26 cellular contexts compared by ENCODE assay signal in the genomic region with DNA sequence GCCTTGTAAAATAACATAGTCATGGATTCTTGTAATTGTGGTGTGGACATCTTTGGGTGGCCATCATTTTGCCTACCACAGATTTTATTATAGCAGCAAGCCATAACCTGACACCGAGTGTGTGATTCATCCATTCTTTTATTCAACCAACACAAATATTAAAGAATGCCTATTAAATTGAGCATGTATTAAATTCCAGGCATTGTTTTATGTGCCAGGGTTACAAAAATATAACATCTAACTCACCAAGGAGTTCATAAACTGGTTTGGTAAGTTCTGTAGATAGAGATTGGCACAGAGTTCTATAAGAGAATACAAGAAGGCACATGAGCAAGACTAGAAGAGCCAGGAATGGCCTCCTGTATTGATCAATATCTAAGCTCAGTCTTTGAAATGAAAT. TPM values are rescaled to one million over a fixed set of nuclear protein-coding genes. Genes with fewer than 3 reads are reported as not detected.
DNase-seq lines count a peak whose midpoint lies in the region; ATAC-seq and TF ChIP-seq lines count a peak whose summit lies in the region.
"Had no signal": no experiment of that assay in that cellular context is flagged by ENCODE, and none has a peak within 500 bp of the region (broad histone marks: within the 10 kb centered on the region; RNA-seq: fewer than 3 reads in every experiment).

No MANE protein-coding gene starts in this region.

- H3K4me3 Mint-ChIP-seq in activated T-cell treated with anti-CD3 and anti-CD28 coated beads, Interleukin-2, amount 50 U/mL, for 72 hours: no peak overlapping the region
- H3K4me3 Mint-ChIP-seq in activated T-helper 17 cell treated with anti-CD3 and anti-CD28 coated beads, Interleukin-2, amount 50 U/mL, for 72 hours: no peak overlapping the region
- H3K4me3 Mint-ChIP-seq in stimulated activated naive CD8-positive, alpha-beta T cell treated with anti-CD3 and anti-CD28 coated beads, Interleukin-15, amount 100 ng/mL, for 72 hours: no peak overlapping the region
- H3K4me3 Mint-ChIP-seq: B cell; CD8-positive, alpha-beta T cell had no signal

- H3K4me1 ChIP-seq in foreskin keratinocyte: peaks cover 25% of the 10 kb centered on the region
- H3K4me1 ChIP-seq: Caco-2, Peyer's patch had no signal

- H3K4me1 Mint-ChIP-seq in activated T-cell treated with anti-CD3 and anti-CD28 coated beads, Interleukin-2, amount 50 U/mL, for 72 hours (ENCODE audit: low read depth): peaks cover 13% of the 10 kb centered on the region
- peaks cover 26% of the 10 kb centered on the region for H3K4me1 Mint-ChIP-seq in activated T-helper 17 cell treated with anti-CD3 and anti-CD28 coated beads, Interleukin-2, amount 50 U/mL, for 72 hours
- peaks cover 44% of the 10 kb centered on the region for H3K4me1 Mint-ChIP-seq in stimulated activated naive CD8-positive, alpha-beta T cell treated with anti-CD3 and anti-CD28 coated beads, Interleukin-15, amount 100 ng/mL, for 72 hours

- H3K9me3 Mint-ChIP-seq in activated T-cell treated with anti-CD3 and anti-CD28 coated beads, Interleukin-2, amount 50 U/mL, for 72 hours: peaks cover 0 to 3% of the 10 kb centered on the region in 2 donors
- H3K9me3 Mint-ChIP-seq in activated T-helper 17 cell treated with anti-CD3 and anti-CD28 coated beads, Interleukin-2, amount 50 U/mL, for 72 hours: no peaks in the 10 kb centered on the region
- peaks cover 0 to 8% of the 10 kb centered on the region in 2 donors for H3K9me3 Mint-ChIP-seq in stimulated activated naive CD8-positive, alpha-beta T cell treated with anti-CD3 and anti-CD28 coated beads, Interleukin-15, amount 100 ng/mL, for 72 hours
- H3K9me3 Mint-ChIP-seq: CD8-positive, alpha-beta T cell had no signal

- peaks cover 6 to 14% of the 10 kb centered on the region in 2 donors for H3K36me3 Mint-ChIP-seq in activated T-cell treated with anti-CD3 and anti-CD28 coated beads, Interleukin-2, amount 50 U/mL, for 72 hours (ENCODE audit: insufficient read depth in 2 of 2)
- peaks cover 25% of the 10 kb centered on the region for H3K36me3 Mint-ChIP-seq in activated T-helper 17 cell treated with anti-CD3 and anti-CD28 coated beads, Interleukin-2, amount 50 U/mL, for 72 hours (ENCODE audit: low read depth)

- DNase-seq in activated T-cell treated with anti-CD3 and anti-CD28 coated beads, Interleukin-2, amount 50 U/mL, for 72 hours: no peak
- DNase-seq in activated T-cell treated with anti-CD3 and anti-CD28 coated beads, Interleukin-2, amount 50 U/mL, for 1 hour: no peak
- DNase-seq in EL: peak; percentile 1
- DNase-seq in foreskin keratinocyte: peak; percentile 63 to 80
- DNase-seq in stimulated activated naive CD8-positive, alpha-beta T cell treated with anti-CD3 and anti-CD28 coated beads, Interleukin-15, amount 100 ng/mL, for 72 hours: no peak
- DNase-seq in NCI-H2171 treated with DMSO at 0.1 percent for 48 hours (lab: John Stamatoyannopoulos, UW): no peak
- DNase-seq: Caco-2; CD8-positive, alpha-beta T cell; DMS 273 treated with DMSO at 0.1 percent for 48 hours; DMS79; H7; MM.1S; NCI-H1417; NCI-H1694; NCI-H2029 treated with DMSO at 0.1 percent for 48 hours; NCI-H2227 treated with DMSO at 0.1 percent for 48 hours; NCI-H526 treated with DMSO at 0.1 percent for 48 hours; Peyer's patch; SIG-M5; SK-N-SH had no signal

- no peak for ATAC-seq in activated T-cell treated with anti-CD3 and anti-CD28 coated beads, Interleukin-2, amount 50 U/mL, for 72 hours (replicated peaks in 1 of 2)
- no peak for ATAC-seq in activated T-helper 17 cell treated with anti-CD3 and anti-CD28 coated beads, Interleukin-2, amount 50 U/mL, for 72 hours (replicated peaks)
- ATAC-seq in foreskin keratinocyte (peak; percentile 73), HG03521 (IDR thresholded peaks at IDR 0.05; ENCODE audit: unreplicated experiment) (no peak)
- ATAC-seq in stimulated activated naive CD8-positive, alpha-beta T cell treated with anti-CD3 and anti-CD28 coated beads, Interleukin-15, amount 100 ng/mL, for 72 hours: no peak
- ATAC-seq: CD8-positive, alpha-beta T cell; K562 had no signal

- H3K27ac Mint-ChIP-seq in activated T-cell treated with anti-CD3 and anti-CD28 coated beads, Interleukin-2, amount 50 U/mL, for 72 hours: peak overlapping the region; percentile 21
- H3K27ac Mint-ChIP-seq in activated T-helper 17 cell treated with anti-CD3 and anti-CD28 coated beads, Interleukin-2, amount 50 U/mL, for 72 hours: peak overlapping the region; percentile 33
- peak overlapping the region in 1 of 2 donors; percentile 86 for H3K27ac Mint-ChIP-seq in stimulated activated naive CD8-positive, alpha-beta T cell treated with anti-CD3 and anti-CD28 coated beads, Interleukin-15, amount 100 ng/mL, for 72 hours
- H3K27ac Mint-ChIP-seq: B cell; CD8-positive, alpha-beta T cell had no signal

- no peak overlapping the region for H3K27ac ChIP-seq in foreskin keratinocyte
- H3K27ac ChIP-seq: 22Rv1, C4-2B, Peyer's patch had no signal

- no peaks in the 10 kb centered on the region for H3K27me3 ChIP-seq in foreskin keratinocyte
- H3K27me3 ChIP-seq: Peyer's patch had no signal

- TF ChIP-seq CTCF in foreskin keratinocyte (conservative IDR thresholded peaks at IDR 0.05): no peak

- peaks cover 22% of the 10 kb centered on the region for H3K27me3 Mint-ChIP-seq in activated T-cell treated with anti-CD3 and anti-CD28 coated beads, Interleukin-2, amount 50 U/mL, for 72 hours (ENCODE audit: low read depth)
- no peaks in the 10 kb centered on the region for H3K27me3 Mint-ChIP-seq in activated T-helper 17 cell treated with anti-CD3 and anti-CD28 coated beads, Interleukin-2, amount 50 U/mL, for 72 hours
- H3K27me3 Mint-ChIP-seq in stimulated activated naive CD8-positive, alpha-beta T cell treated with anti-CD3 and anti-CD28 coated beads, Interleukin-15, amount 100 ng/mL, for 72 hours: no peaks in the 10 kb centered on the region
- H3K27me3 Mint-ChIP-seq: B cell had no signal

RNA-seq across cellular contexts. Expression of a gene that starts 18.0 kb away (rescaled TPM):
- 10 to 100 TPM; 57.7 to 66.5 TPM for total RNA-seq in activated T-cell treated with anti-CD3 and anti-CD28 coated beads, Interleukin-2, amount 50 U/mL, for 72 hours
- 10 to 100 TPM; 33.6 to 46.0 TPM for total RNA-seq in activated T-helper 17 cell treated with anti-CD3 and anti-CD28 coated beads, Interleukin-2, amount 50 U/mL, for 72 hours
- total RNA-seq in foreskin keratinocyte: 20.8 and 21.9 TPM in 2 replicates
- polyA plus RNA-seq in foreskin keratinocyte: 47.8 and 48.2 TPM in 2 replicates

Comparison
In these comparisons a context has a peak if more than half of its experiments do, and no peak if none do; other contexts are left out.
1. DNase-seq: peak in EL (single experiment) and foreskin keratinocyte (2 of 2); none in activated T-cell treated with anti-CD3 and anti-CD28 coated beads, Interleukin-2, amount 50 U/mL, for 72 hours (0 of 2), activated T-cell treated with anti-CD3 and anti-CD28 coated beads, Interleukin-2, amount 50 U/mL, for 1 hour (single experiment), stimulated activated naive CD8-positive, alpha-beta T cell treated with anti-CD3 and anti-CD28 coated beads, Interleukin-15, amount 100 ng/mL, for 72 hours (0 of 2) and NCI-H2171 treated with DMSO at 0.1 percent for 48 hours (single experiment).